1 cellular context compared by ENCODE assay signal in genomic region chr22:27804016-27804415, GRCh38.
TF ChIP-seq lines count a peak whose summit lies in the region.

No MANE protein-coding gene starts in this region.

TF ChIP-seq in HCT116, 20 proteins besides CTCF, POLR2A, EP300 and RAD21:
- TF ChIP-seq EZH2phosphoT487 (IDR thresholded peaks at IDR 0.05; ENCODE audit: borderline replicate concordance) = no peak
- no peak for TF ChIP-seq TCF7L2 (IDR thresholded peaks at IDR 0.05; ENCODE audit: borderline replicate concordance, extremely low read depth, insufficient read depth, insufficient read length)
- TF ChIP-seq ATF3 (IDR thresholded peaks at IDR 0.05) = no peak
- no peak for TF ChIP-seq ZNF274 (IDR thresholded peaks at IDR 0.05; ENCODE audit: low read depth, low read length)
- TF ChIP-seq EZH2 (IDR thresholded peaks at IDR 0.05) = no peak
- no peak for TF ChIP-seq CEBPB (IDR thresholded peaks at IDR 0.05; ENCODE audit: low read depth)
- no peak for TF ChIP-seq ZFX (IDR thresholded peaks at IDR 0.05)
- no peak for TF ChIP-seq SIN3A (IDR thresholded peaks at IDR 0.05; ENCODE audit: low read depth)
- no peak for TF ChIP-seq JUND (IDR thresholded peaks at IDR 0.05)
TF ChIP-seq in HCT116: peak in this region for 0.
